ENCODE assay signal across 21 cellular contexts in the genomic region with DNA sequence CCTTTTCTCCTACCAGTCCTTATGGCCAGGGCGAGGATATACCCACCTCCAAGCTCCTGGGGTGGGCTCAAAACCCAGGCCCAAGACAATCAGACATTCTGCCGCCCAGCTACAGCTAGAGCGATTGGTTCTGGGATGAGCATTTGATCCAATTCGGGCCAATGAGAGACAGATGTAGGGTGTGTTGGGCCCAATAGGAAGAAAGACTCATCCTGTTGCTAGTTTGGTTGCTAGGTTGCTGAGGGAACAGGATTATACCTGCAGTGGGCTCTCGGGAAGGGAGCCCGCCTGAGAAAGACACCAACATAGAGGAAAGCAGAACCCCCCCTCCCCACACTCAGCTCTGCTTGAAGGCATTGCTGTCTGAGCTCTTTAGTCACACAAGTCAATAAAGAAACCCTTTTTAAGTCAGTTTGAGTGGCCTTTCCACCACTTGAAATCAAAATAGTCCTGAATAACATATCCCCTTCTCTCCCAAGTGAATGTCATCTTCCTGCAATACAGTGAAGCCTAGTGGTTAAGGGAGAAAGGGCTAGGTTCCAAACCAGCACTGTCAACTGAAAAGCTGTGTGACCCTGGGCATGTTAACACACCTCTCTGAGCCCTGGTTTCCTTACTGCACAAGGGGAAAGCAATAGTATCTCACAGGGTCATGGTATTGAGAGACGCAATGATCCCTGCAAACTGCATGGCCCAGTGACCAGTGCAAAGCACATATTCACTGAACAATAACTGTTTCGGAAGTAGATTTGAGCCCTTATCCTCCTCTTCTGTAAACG. TPM values are rescaled to one million over a fixed set of nuclear protein-coding genes. Genes with fewer than 3 reads are reported as not detected.
DNase-seq lines count a peak whose midpoint lies in the region; ATAC-seq and TF ChIP-seq lines count a peak whose summit lies in the region.
"Had no signal": no experiment of that assay in that cellular context is flagged by ENCODE, and none has a peak within 500 bp of the region (broad histone marks: within the 10 kb centered on the region; RNA-seq: fewer than 3 reads in every experiment).

No MANE protein-coding gene starts in this region.

- H3K27me3 ChIP-seq in GM23248 (replicated peaks; ENCODE audit: insufficient read depth) (no peaks in the 10 kb centered on the region), foreskin keratinocyte (no peaks in the 10 kb centered on the region), PC-9 (ENCODE audit: insufficient read depth, low read depth) (no peaks in the 10 kb centered on the region)

- H3K27ac ChIP-seq in GM23248 (peak overlapping the region; percentile 70), RWPE1 (peak overlapping the region; percentile 25), foreskin keratinocyte (peak overlapping the region; percentile 67), skin epidermis (peak overlapping the region in 13 of 21 experiments; percentile 0 to 98 (median 49)), PC-9 (no peak overlapping the region)

- CTCF ChIA-PET in RWPE1 (lab: Yijun Ruan, JAX) (interaction anchor here (1.2 to 2.3 kb wide), 3 partner anchors 10 to 34 kb away, joined by 3 to 11 read pairs (median 4); no protein-coding TSS in a partner anchor), PC-9 (lab: Charles Lee) (no interaction called here)

- H2AFZ ChIP-seq in GM23248 (no peak overlapping the region), PC-9 (no peak overlapping the region)

- H3K4me2 ChIP-seq in GM23248 (ENCODE audit: unreplicated experiment) (peak overlapping the region; percentile 46), PC-9 (no peak overlapping the region)

- H3K4me3 ChIP-seq in GM23248 (peak overlapping the region; percentile 21; the same call in 1 of the 2 replicates), skin epidermis (no peak overlapping the region), PC-9 (no peak overlapping the region)

- intact Hi-C loops in PC-9 (cut with micrococcal nuclease; ENCODE audit: unreplicated experiment): no loop called here

- H3K9me3 ChIP-seq in GM23248 (ENCODE audit: low read depth) (no peaks in the 10 kb centered on the region), PC-9 (ENCODE audit: insufficient read depth, low read depth) (no peaks in the 10 kb centered on the region)

- peaks cover 22% of the 10 kb centered on the region for H3F3A ChIP-seq in GM23248 (ENCODE audit: insufficient read depth)
- H3F3A ChIP-seq in PC-9 (ENCODE audit: insufficient read depth, low read depth): no peaks in the 10 kb centered on the region

- no peak for ATAC-seq in foreskin keratinocyte
- ATAC-seq: activated naive CD8-positive, alpha-beta T cell treated with anti-CD3 and anti-CD28 coated beads, Interleukin-2, amount 50 U/mL, for 24 hours; left colon had no signal

- peaks cover 8% of the 10 kb centered on the region; the same call in 1 of the 2 replicates for H3K36me3 ChIP-seq in GM23248 (ENCODE audit: low read depth)
- H3K36me3 ChIP-seq in PC-9 (ENCODE audit: low read depth): 0 out of 2 replicates have a peak, but pooled peaks cover 3% of the 10 kb centered on the region

- peak overlapping the region; percentile 53 for H3K9ac ChIP-seq in GM23248

- POLR2A ChIA-PET in RWPE1 (lab: Yijun Ruan, JAX; ENCODE audit: low non-redundant PET) (interaction anchor here (0.9 kb wide), 1 partner anchor 9 kb away, joined by 4 read pairs; no protein-coding TSS in a partner anchor), PC-9 (lab: Charles Lee; ENCODE audit: unreplicated experiment) (no interaction called here)

- DNase-seq in GM23248 (no peak), RWPE1 (ENCODE audit: low spot score) (no peak), foreskin keratinocyte (no peak), GM19238 (ENCODE audit: insufficient read length, low spot score) (no peak), NCI-H1694 treated with DMSO at 0.1 percent for 48 hours (lab: John Stamatoyannopoulos, UW) (no peak), PC-9 (no peak), NCI-H2227 (lab: John Stamatoyannopoulos, UW; ENCODE audit: unreplicated experiment) (no peak)
- DNase-seq: activated naive CD8-positive, alpha-beta T cell treated with anti-CD3 and anti-CD28 coated beads, Interleukin-2, amount 50 U/mL, for 24 hours; activated T-cell treated with anti-CD3 and anti-CD28 coated beads, Interleukin-2, amount 50 U/mL, for 48 hours; C1 segment of cervical spinal cord; cerebellar nuclear complex; DMS79 treated with DMSO at 0.1 percent for 48 hours; hypothalamus; left colon; NCI-H1930; nephron progenitor cell; retina; SHP77; stimulated activated CD4-positive, alpha-beta T cell treated with anti-CD3 and anti-CD28 coated beads, Interleukin-4, amount 100 ng/mL, for 4 hours; T-helper 9 cell had no signal

- BruUV-seq in PC-9 (replicated peaks; lab: Mats Ljungman, UMichigan): no TSS peak

- H3K9me2 ChIP-seq in GM23248 (ENCODE audit: insufficient read depth) (no peaks in the 10 kb centered on the region), PC-9 (ENCODE audit: insufficient read depth) (no peaks in the 10 kb centered on the region)

- WGBS in GM23248 (ENCODE audit: low coverage in 1 of 2, low lambda C conversion rate in 2 of 2, missing lambda C conversion rate in 2 of 2), 2 experiments: 82 to 84% methylated on average over 9 of the region's 9 CpGs

- in situ Hi-C loops in GM23248 (cut with MboI): no loop called here

- TF ChIP-seq CTCF in RWPE1 (conservative IDR thresholded peaks at IDR 0.05; ENCODE audit: low read depth): no peak
- no peak for TF ChIP-seq CTCF in foreskin keratinocyte (conservative IDR thresholded peaks at IDR 0.05)
- TF ChIP-seq CTCF in PC-9 (conservative IDR thresholded peaks at IDR 0.05): no peak

- H3K4me1 ChIP-seq in GM23248 (ENCODE audit: insufficient read depth): peaks cover 29% of the 10 kb centered on the region
- peaks cover 35% of the 10 kb centered on the region for H3K4me1 ChIP-seq in foreskin keratinocyte
- H3K4me1 ChIP-seq in PC-9 (replicated peaks; ENCODE audit: insufficient read depth): peaks cover 6% of the 10 kb centered on the region; the same call in 1 of the 2 replicates

- H4K20me1 ChIP-seq in GM23248 (ENCODE audit: insufficient read depth): no peaks in the 10 kb centered on the region
- H4K20me1 ChIP-seq in PC-9 (ENCODE audit: insufficient read depth): no peaks in the 10 kb centered on the region

- peaks cover 100% of the 10 kb centered on the region for H3K79me2 ChIP-seq in GM23248 (ENCODE audit: insufficient read depth)
- H3K79me2 ChIP-seq in PC-9 (ENCODE audit: low read depth): peaks cover 32% of the 10 kb centered on the region

RNA-seq across cellular contexts. Expression of gene ITPRIP, which starts 21.8 kb away (rescaled TPM):
- total RNA-seq in GM23248 (2014; rRNA removed; shearing (Covaris generic)): 9.6 and 11.3 TPM in 2 replicates
- polyA plus RNA-seq in GM23248 (2016; fragmentation: Nextera tagmentation; extraction: Ambion mirVana) (24.7 and 27.2 TPM in 2 replicates), foreskin keratinocyte (11.2 and 11.3 TPM in 2 replicates)
- total RNA-seq in foreskin keratinocyte (12.3 and 12.4 TPM in 2 replicates), PC-9 (2021) (6.7 and 8.5 TPM in 2 replicates)

RNA-seq across cellular contexts. Expression of gene CFAP58, which starts 37.1 kb away (rescaled TPM):
- total RNA-seq in GM23248 (2014; rRNA removed; shearing (Covaris generic)): under 0.01 and 0.22 TPM in 2 replicates
- polyA plus RNA-seq in GM23248 (2016; fragmentation: Nextera tagmentation; extraction: Ambion mirVana) (0.20 and 0.30 TPM in 2 replicates), foreskin keratinocyte (0.25 and 0.48 TPM in 2 replicates)
- total RNA-seq in foreskin keratinocyte (0.17 and 0.74 TPM in 2 replicates), PC-9 (2021) (0.15 and 0.31 TPM in 2 replicates)

RNA-seq across cellular contexts. Expression of gene GSTO2, which starts 47.5 kb away (rescaled TPM):
- total RNA-seq in GM23248 (2014; rRNA removed; shearing (Covaris generic)): 1.1 and 8.7 TPM in 2 replicates
- polyA plus RNA-seq in GM23248 (2016; fragmentation: Nextera tagmentation; extraction: Ambion mirVana) (2.2 TPM in 2 replicates), foreskin keratinocyte (55.4 and 65.9 TPM in 2 replicates)
- total RNA-seq in foreskin keratinocyte (45.0 and 55.8 TPM in 2 replicates), PC-9 (2021) (3.3 and 4.3 TPM in 2 replicates)
